10 cellular contexts compared by ENCODE assay signal in genomic region chr11:67389477-67389876, GRCh38. TPM values are rescaled to one million over a fixed set of nuclear protein-coding genes. Genes with fewer than 3 reads are reported as not detected.
DNase-seq lines count a peak whose midpoint lies in the region; ATAC-seq, FAIRE-seq and TF ChIP-seq lines count a peak whose summit lies in the region.
"Had no signal": no experiment of that assay in that cellular context is flagged by ENCODE, and none has a peak within 500 bp of the region (broad histone marks: within the 10 kb centered on the region; RNA-seq: fewer than 3 reads in every experiment).

No MANE protein-coding gene starts in this region.

- peak; percentile 35 for ATAC-seq in effector memory CD8-positive, alpha-beta T cell (replicated peaks)
- no peak for ATAC-seq in GM19452 (IDR thresholded peaks at IDR 0.05; ENCODE audit: unreplicated experiment)

- peaks cover 0 to 7% of the 10 kb centered on the region in 2 donors for H3K27me3 Mint-ChIP-seq in effector memory CD8-positive, alpha-beta T cell
- peaks cover 25% of the 10 kb centered on the region for H3K27me3 Mint-ChIP-seq in progenitor cell of endocrine pancreas

- peak; percentile 71 for TF ChIP-seq CTCF in progenitor cell of endocrine pancreas (IDR thresholded peaks at IDR 0.05; ENCODE audit: unreplicated experiment)

- peaks cover 25 to 31% of the 10 kb centered on the region in 2 donors for H3K4me1 Mint-ChIP-seq in effector memory CD8-positive, alpha-beta T cell (ENCODE audit: low read depth in 2 of 2)
- H3K4me1 Mint-ChIP-seq in progenitor cell of endocrine pancreas (ENCODE audit: low read depth): peaks cover 17% of the 10 kb centered on the region

- H3K27ac Mint-ChIP-seq in effector memory CD8-positive, alpha-beta T cell: peak overlapping the region; percentile 79 to 90
- H3K27ac Mint-ChIP-seq in progenitor cell of endocrine pancreas: peak overlapping the region; percentile 71

- no peaks in the 10 kb centered on the region for H3K9me3 Mint-ChIP-seq in effector memory CD8-positive, alpha-beta T cell
- H3K9me3 Mint-ChIP-seq in progenitor cell of endocrine pancreas (ENCODE audit: low read depth): no peaks in the 10 kb centered on the region

- FAIRE-seq in frontal cortex (lab: Jason Lieb, UNC): no peak
- FAIRE-seq: islet of Langerhans had no signal

- peaks cover 23% of the 10 kb centered on the region for H3K36me3 Mint-ChIP-seq in effector memory CD8-positive, alpha-beta T cell (ENCODE audit: insufficient read depth)
- H3K36me3 Mint-ChIP-seq in progenitor cell of endocrine pancreas (ENCODE audit: insufficient read depth): peaks cover 2% of the 10 kb centered on the region

- DNase-seq in DMS53 (lab: John Stamatoyannopoulos, UW) (peak; percentile 76), LoVo (ENCODE audit: low spot score) (peak; percentile 41), progenitor cell of endocrine pancreas (ENCODE audit: low spot score, unreplicated experiment) (peak; percentile 67), amniotic stem cell (lab: John Stamatoyannopoulos, UW) (no peak), frontal cortex (ENCODE audit: low spot score in 2 of 2) (no peak)
- peak; percentile 45 to 60 for DNase-seq in activated CD4-positive, alpha-beta T cell treated with anti-CD3 and anti-CD28 coated beads for 4 hours
- DNase-seq in effector memory CD8-positive, alpha-beta T cell: peak; percentile 37 to 59 (median 53)

- H3K4me3 Mint-ChIP-seq in effector memory CD8-positive, alpha-beta T cell: peak overlapping the region; percentile 71 to 75
- H3K4me3 Mint-ChIP-seq in progenitor cell of endocrine pancreas (ENCODE audit: low read depth): peak overlapping the region; percentile 68

RNA-seq across cellular contexts. Expression of gene RAD9A, which starts 2.3 kb away (rescaled TPM):
- total RNA-seq in progenitor cell of endocrine pancreas (39.0 and 49.1 TPM in 2 replicates), frontal cortex (11.8 TPM)

RNA-seq across cellular contexts. Expression of gene PPP1CA, which starts 12.2 kb away (rescaled TPM):
- 140 and 145 TPM in 2 replicates for total RNA-seq in progenitor cell of endocrine pancreas
- total RNA-seq in frontal cortex: 69.3 TPM

RNA-seq across cellular contexts. Expression of gene TBC1D10C, which starts 14.4 kb away (rescaled TPM):
- 0.24 TPM in 1 of 2 replicates, not detected in the other for total RNA-seq in progenitor cell of endocrine pancreas
- not detected for total RNA-seq in frontal cortex
- total RNA-seq: LHCN-M2 had no signal

RNA-seq across cellular contexts. Expression of gene CLCF1, which starts 16.1 kb away (rescaled TPM):
- 5.4 and 6.9 TPM in 2 replicates for total RNA-seq in progenitor cell of endocrine pancreas
- total RNA-seq in frontal cortex: under 0.01 TPM

RNA-seq across cellular contexts. Expression of gene CARNS1, which starts 26.0 kb away (rescaled TPM):
- total RNA-seq in progenitor cell of endocrine pancreas: 0.29 and 0.53 TPM in 2 replicates
- total RNA-seq in frontal cortex: under 0.01 TPM

Comparison
In these comparisons a context has a peak if more than half of its experiments do, and no peak if none do; other contexts are left out.
1. DNase-seq: peak in DMS53 (single experiment), LoVo (single experiment), activated CD4-positive, alpha-beta T cell treated with anti-CD3 and anti-CD28 coated beads for 4 hours (2 of 2), effector memory CD8-positive, alpha-beta T cell (3 of 3) and progenitor cell of endocrine pancreas (single experiment); none in amniotic stem cell (single experiment) and frontal cortex (0 of 2).